In genomic region chr20:49281059-49281912, GRCh38 we compare ENCODE assay signal across 1 cellular context.
A peak's percentile ranks its signal among the peaks of the same experiment; 100 is the strongest.
TF ChIP-seq lines count a peak whose summit lies in the region.

No MANE protein-coding gene starts in this region.

TF ChIP-seq in WTC11, 78 proteins besides CTCF, POLR2A, EP300 and RAD21 (continued from another document):
- TF ChIP-seq ZNF138 (CRISPR knock-in tag; conservative IDR thresholded peaks at IDR 0.05) (no peak), E2F1 (CRISPR knock-in tag; IDR thresholded peaks at IDR 0.05) (no peak), TP53 (CRISPR knock-in tag; IDR thresholded peaks at IDR 0.05) (no peak), NR1H2 (CRISPR knock-in tag; IDR thresholded peaks at IDR 0.05) (no peak), CREM (CRISPR knock-in tag; IDR thresholded peaks at IDR 0.05) (no peak), RORB (CRISPR knock-in tag; IDR thresholded peaks at IDR 0.05) (peak; percentile 31; the same call in 1 of the 2 replicates), NFE2L1 (CRISPR knock-in tag; IDR thresholded peaks at IDR 0.05) (no peak), USF2 (CRISPR knock-in tag; IDR thresholded peaks at IDR 0.05) (no peak), ERG (CRISPR knock-in tag; IDR thresholded peaks at IDR 0.05) (peak; percentile 44; the same call in 1 of the 2 replicates), ZBTB21 (CRISPR knock-in tag; IDR thresholded peaks at IDR 0.05; ENCODE audit: borderline replicate concordance) (no peak), FOXP1 (CRISPR knock-in tag; IDR thresholded peaks at IDR 0.05; ENCODE audit: borderline replicate concordance) (no peak), ZNF121 (CRISPR knock-in tag; IDR thresholded peaks at IDR 0.05) (no peak), JUN (CRISPR knock-in tag; IDR thresholded peaks at IDR 0.05) (no peak), ZNF281 (CRISPR knock-in tag; IDR thresholded peaks at IDR 0.05) (no peak), TEAD1 (CRISPR knock-in tag; IDR thresholded peaks at IDR 0.05) (0 out of 2 replicates have a peak, but pooled peaks have one; percentile 13), IRF2 (CRISPR knock-in tag; IDR thresholded peaks at IDR 0.05; ENCODE audit: borderline replicate concordance, low read depth) (no peak), ELF4 (CRISPR knock-in tag; IDR thresholded peaks at IDR 0.05; ENCODE audit: low read depth) (no peak), NFATC4 (CRISPR knock-in tag; IDR thresholded peaks at IDR 0.05) (no peak; the same call in 1 of the 2 replicates), HMGXB4 (CRISPR knock-in tag; IDR thresholded peaks at IDR 0.05) (no peak), ZNF532 (CRISPR knock-in tag; IDR thresholded peaks at IDR 0.05; ENCODE audit: borderline replicate concordance) (peak; percentile 81; the same call in 1 of the 2 replicates), FOXK1 (CRISPR knock-in tag; IDR thresholded peaks at IDR 0.05) (0 out of 2 replicates have a peak, but pooled peaks have one; percentile 34), IRF1 (CRISPR knock-in tag; IDR thresholded peaks at IDR 0.05) (no peak), SMAD4 (CRISPR knock-in tag; IDR thresholded peaks at IDR 0.05) (no peak), ZNF416 (CRISPR knock-in tag; IDR thresholded peaks at IDR 0.05) (no peak), FOXJ3 (CRISPR knock-in tag; IDR thresholded peaks at IDR 0.05; ENCODE audit: borderline replicate concordance) (no peak), MLX (CRISPR knock-in tag; IDR thresholded peaks at IDR 0.05) (no peak), ZNF263 (CRISPR knock-in tag; IDR thresholded peaks at IDR 0.05; ENCODE audit: low read depth) (no peak), ZSCAN18 (CRISPR knock-in tag; IDR thresholded peaks at IDR 0.05) (no peak), ZBTB43 (CRISPR knock-in tag; IDR thresholded peaks at IDR 0.05) (no peak), HMGA2 (CRISPR knock-in tag; IDR thresholded peaks at IDR 0.05) (no peak), ZNF512 (CRISPR knock-in tag; IDR thresholded peaks at IDR 0.05; ENCODE audit: borderline replicate concordance) (no peak), CBFB (CRISPR knock-in tag; IDR thresholded peaks at IDR 0.05; ENCODE audit: low read depth) (no peak), E2F4 (CRISPR knock-in tag; IDR thresholded peaks at IDR 0.05; ENCODE audit: borderline replicate concordance, low read depth) (no peak)
